8 cellular contexts compared by ENCODE assay signal in genomic region chr2:238286551-238286950, GRCh38. TPM values are rescaled to one million over a fixed set of nuclear protein-coding genes. Genes with fewer than 3 reads are reported as not detected.
DNase-seq lines count a peak whose midpoint lies in the region; ATAC-seq, FAIRE-seq and TF ChIP-seq lines count a peak whose summit lies in the region.

No MANE protein-coding gene starts in this region.

- H3K9me3 ChIP-seq in A673 (ENCODE audit: low read depth, low read length, poor library complexity, severe bottlenecking) (no peaks in the 10 kb centered on the region), right cardiac atrium (ENCODE audit: control insufficient read depth, low read length) (no peaks in the 10 kb centered on the region), small intestine (ENCODE audit: control insufficient read depth, low read depth) (no peaks in the 10 kb centered on the region)

- H3K27ac ChIP-seq in A673 (ENCODE audit: low read depth, low read length, poor library complexity, severe bottlenecking) (no peak overlapping the region), right cardiac atrium (ENCODE audit: low read length) (peak overlapping the region; percentile 87), small intestine (ENCODE audit: low read depth in 1 of 2, low read length in 1 of 2) (peak overlapping the region; percentile 77 to 94)

- no peak overlapping the region for H3K4me3 ChIP-seq in A673 (ENCODE audit: low read depth, low read length, poor library complexity, severe bottlenecking)
- no peak overlapping the region for H3K4me3 ChIP-seq in right cardiac atrium (ENCODE audit: low read length)
- no peak overlapping the region for H3K4me3 ChIP-seq in small intestine (ENCODE audit: low read depth in 1 of 2, low read length in 2 of 2)

- no peaks in the 10 kb centered on the region for H3K9me3 Mint-ChIP-seq in activated naive CD8-positive, alpha-beta T cell (ENCODE audit: low read depth)

- FAIRE-seq in small intestine (lab: Jason Lieb, UNC): no peak

- 31% methylated on average over 7 of the region's 7 CpGs for WGBS in right cardiac atrium
- WGBS in small intestine, 3 donors: 13 to 40% (median 34%) methylated on average over 7 of the region's 7 CpGs

- no peaks in the 10 kb centered on the region for H3K36me3 ChIP-seq in A673 (ENCODE audit: insufficient read depth, low read length, poor library complexity, severe bottlenecking)
- H3K36me3 ChIP-seq in small intestine (ENCODE audit: control insufficient read depth in 2 of 2, insufficient read depth in 2 of 2, low read length in 2 of 2): no peaks in the 10 kb centered on the region

- ATAC-seq in right cardiac atrium: peak in 1 of 2 donors; percentile 1
- no peak for ATAC-seq in HG03039 (IDR thresholded peaks at IDR 0.05; ENCODE audit: unreplicated experiment)

- peak overlapping the region; percentile 83 for H3K4me3 Mint-ChIP-seq in activated naive CD8-positive, alpha-beta T cell

- intact Hi-C loops in A673 (cut with micrococcal nuclease; ENCODE audit: unreplicated experiment) (no loop called here), right cardiac atrium (cut with DNase I) (no loop called here)

- DNase-seq in A673 (ENCODE audit: low spot score): no peak
- peak; percentile 79 for DNase-seq in HCEC 1CT
- peak in 2 of 3 donors; percentile 59 to 79 for DNase-seq in right cardiac atrium
- peak; percentile 64 for DNase-seq in small intestine
- no peak for DNase-seq in dermis blood vessel endothelial cell
- DNase-seq in NCI-H2081 treated with DMSO at 0.1 percent for 48 hours (lab: John Stamatoyannopoulos, UW): no peak

- POLR2A ChIA-PET in A673 (lab: Charles Lee; ENCODE audit: low non-redundant PET): no interaction called here

- H3K4me1 ChIP-seq in A673 (ENCODE audit: insufficient read depth, low read length, poor library complexity, severe bottlenecking) (peaks cover 26% of the 10 kb centered on the region), right cardiac atrium (ENCODE audit: control insufficient read depth, insufficient read depth, low read length) (peaks cover 10% of the 10 kb centered on the region), small intestine (ENCODE audit: control insufficient read depth in 2 of 2, insufficient read depth in 1 of 2, low read depth in 1 of 2, low read length in 1 of 2) (peaks cover 8 to 33% of the 10 kb centered on the region in 2 donors)

- peaks cover 2% of the 10 kb centered on the region for H3K36me3 Mint-ChIP-seq in activated naive CD8-positive, alpha-beta T cell

- H3K27me3 ChIP-seq in A673 (replicated peaks; ENCODE audit: insufficient read depth, low read depth, low read length, poor library complexity) (no peaks in the 10 kb centered on the region), right cardiac atrium (ENCODE audit: control insufficient read depth, insufficient read depth) (no peaks in the 10 kb centered on the region), small intestine (ENCODE audit: control insufficient read depth in 2 of 2, insufficient read depth in 2 of 2, low read length in 2 of 2) (no peaks in the 10 kb centered on the region)

- no peak overlapping the region for H3K27ac Mint-ChIP-seq in activated naive CD8-positive, alpha-beta T cell

- no peaks in the 10 kb centered on the region for H3K27me3 Mint-ChIP-seq in activated naive CD8-positive, alpha-beta T cell

- TF ChIP-seq CTCF in A673 (conservative IDR thresholded peaks at IDR 0.05; ENCODE audit: low read depth, low read length): no peak

- TSS peak; percentile 55 for BruUV-seq in A673 (replicated peaks; lab: Mats Ljungman, UMichigan)

- peaks cover 53% of the 10 kb centered on the region for H3K4me1 Mint-ChIP-seq in activated naive CD8-positive, alpha-beta T cell (ENCODE audit: low read depth)

- CTCF ChIA-PET in A673 (lab: Charles Lee): no interaction called here

RNA-seq across cellular contexts. Expression of gene PER2, which starts 1.9 kb away (rescaled TPM):
- 6.8 and 7.5 TPM in 2 replicates for total RNA-seq in A673 (2021)
- 1 to 10 TPM; 5.0 to 7.2 (median 6.4) TPM for total RNA-seq in right cardiac atrium
- 3.8 TPM for polyA plus RNA-seq in right cardiac atrium
- 1 to 10 TPM; 2.2 to 5.6 (median 2.7) TPM for polyA plus RNA-seq in small intestine
- 1.2 and 3.0 TPM in 2 replicates for total RNA-seq in dermis blood vessel endothelial cell

RNA-seq across cellular contexts. Expression of gene TRAF3IP1, which starts 33.8 kb away (rescaled TPM):
- 23.0 and 24.5 TPM in 2 replicates for total RNA-seq in A673 (2021)
- total RNA-seq in right cardiac atrium: 10 to 100 TPM; 13.1 to 19.9 (median 17.2) TPM
- 6.3 TPM for polyA plus RNA-seq in right cardiac atrium
- polyA plus RNA-seq in small intestine: 1 to 10 TPM; 5.1 to 7.8 (median 7.1) TPM
- total RNA-seq in dermis blood vessel endothelial cell: 7.3 and 8.7 TPM in 2 replicates

RNA-seq across cellular contexts. Expression of gene HES6, which starts 46.7 kb away (rescaled TPM):
- 17.2 and 26.9 TPM in 2 replicates for total RNA-seq in A673 (2021)
- 1 to 10 TPM; 3.4 to 6.1 (median 4.6) TPM for total RNA-seq in right cardiac atrium
- 6.0 TPM for polyA plus RNA-seq in right cardiac atrium
- polyA plus RNA-seq in small intestine: 10 to 100 TPM; 25.4 to 94.3 (median 33.5) TPM
- 2.2 and 3.7 TPM in 2 replicates for total RNA-seq in dermis blood vessel endothelial cell

Comparison
In these comparisons a context has a peak if more than half of its experiments do, and no peak if none do; other contexts are left out.
1. DNase-seq: peak in HCEC 1CT (single experiment), right cardiac atrium (2 of 3) and small intestine (single experiment); none in A673 (single experiment), dermis blood vessel endothelial cell (single experiment) and NCI-H2081 treated with DMSO at 0.1 percent for 48 hours (single experiment).